In the genomic region with DNA sequence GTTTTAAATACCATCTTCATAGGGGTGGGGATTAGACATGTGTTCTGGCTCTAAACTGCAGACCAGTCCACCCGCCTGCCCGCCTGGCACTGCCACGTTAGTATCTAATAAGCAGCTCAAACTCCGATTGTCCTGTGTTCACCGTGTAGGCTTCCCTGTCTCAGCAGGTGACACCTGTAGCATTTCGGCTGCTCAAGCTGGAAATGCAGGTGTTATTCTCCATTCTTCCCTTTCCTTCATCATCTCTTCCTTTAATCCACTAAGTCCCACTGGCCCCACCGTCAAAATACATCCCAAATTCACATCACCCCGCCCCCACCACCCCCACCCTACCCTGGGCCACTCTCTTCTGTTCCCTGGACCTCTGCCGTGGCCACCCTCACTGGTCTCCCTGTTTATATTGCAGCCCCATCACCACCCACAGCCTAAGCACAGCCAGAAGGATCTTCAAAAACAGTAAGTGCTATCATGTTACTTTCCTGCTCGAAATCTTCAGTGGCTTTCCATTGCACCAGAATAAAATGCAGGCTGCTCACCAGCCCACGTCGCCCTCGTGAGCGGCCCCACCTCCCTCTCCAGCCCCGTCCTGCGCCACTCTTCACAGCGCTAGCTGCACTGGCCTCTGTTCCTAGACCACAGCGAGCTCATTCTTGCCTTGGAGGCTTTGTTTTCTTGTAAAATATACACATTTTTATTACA, we compare ENCODE assay signal across 16 cellular contexts.
DNase-seq lines count a peak whose midpoint lies in the region; ATAC-seq and TF ChIP-seq lines count a peak whose summit lies in the region.
"Had no signal": no experiment of that assay in that cellular context is flagged by ENCODE, and none has a peak within 500 bp of the region (broad histone marks: within the 10 kb centered on the region; RNA-seq: fewer than 3 reads in every experiment).

No MANE protein-coding gene starts in this region.

- H3K4me1 ChIP-seq in lower lobe of right lung (peaks cover 6% of the 10 kb centered on the region), testis (peaks cover 15% of the 10 kb centered on the region)

- H3K27me3 ChIP-seq in lower lobe of right lung (ENCODE audit: low read depth) (no peaks in the 10 kb centered on the region), testis (no peaks in the 10 kb centered on the region)
- H3K27me3 ChIP-seq: stomach had no signal

- TF ChIP-seq CTCF in brain (conservative IDR thresholded peaks at IDR 0.05) (no peak), lower lobe of right lung (IDR thresholded peaks at IDR 0.05) (no peak), testis (IDR thresholded peaks at IDR 0.05) (no peak)

- H3K4me3 ChIP-seq in lower lobe of right lung (no peak overlapping the region), testis (no peak overlapping the region)
- H3K4me3 ChIP-seq: GM23248, stomach had no signal

- peaks cover 2% of the 10 kb centered on the region for H3K27me3 Mint-ChIP-seq in brain

- H3K9me3 ChIP-seq in lower lobe of right lung (no peaks in the 10 kb centered on the region), testis (no peaks in the 10 kb centered on the region)
- H3K9me3 ChIP-seq: stomach had no signal

- H3K36me3 ChIP-seq in lower lobe of right lung, result no peaks in the 10 kb centered on the region
- H3K36me3 ChIP-seq in testis (ENCODE audit: low read depth, missing control alignments), result no peaks in the 10 kb centered on the region
- H3K36me3 ChIP-seq: stomach had no signal

- 46 to 66% methylated on average over 18 of the region's 18 CpGs for WGBS in testis, 2 donors

- peak overlapping the region in 2 of 5 experiments; percentile 55 to 61 for H3K4me3 Mint-ChIP-seq in brain
- H3K4me3 Mint-ChIP-seq: effector memory CD8-positive, alpha-beta T cell had no signal

- peaks cover 0 to 5% (median 0%) of the 10 kb centered on the region in 5 experiments for H3K9me3 Mint-ChIP-seq in brain
- H3K9me3 Mint-ChIP-seq: activated T-helper 2 cell treated with anti-CD3 and anti-CD28 coated beads, Interferon-gamma antibody, Interleukin-2, Interleukin-4, amounts not matched to agents 10 μg/mL and 5 μg/mL and 100 μg/mL, durations not matched to agents 14 hours and 24 hours and 36 hours; effector memory CD8-positive, alpha-beta T cell had no signal

- H3K4me1 Mint-ChIP-seq in brain, result peaks cover 54% of the 10 kb centered on the region

- no peaks in the 10 kb centered on the region for H3K36me3 Mint-ChIP-seq in brain

- H3K27ac ChIP-seq in lower lobe of right lung (no peak overlapping the region), testis (peak overlapping the region; percentile 26 to 73)
- H3K27ac ChIP-seq: GM23248 had no signal

- peak; percentile 40 to 70 for ATAC-seq in lower lobe of right lung
- ATAC-seq: effector memory CD8-positive, alpha-beta T cell had no signal

- peak; percentile 8 for DNase-seq in NCI-H2029 (lab: John Stamatoyannopoulos, UW)
- DNase-seq in NCI-H2029 treated with DMSO at 0.1 percent for 48 hours (lab: John Stamatoyannopoulos, UW), result no peak
- no peak for DNase-seq in lower lobe of right lung
- DNase-seq in testis, result peak; percentile 65
- DNase-seq in foreskin melanocyte, result no peak
- DNase-seq in EL, result no peak
- no peak for DNase-seq in cerebellar cortex (ENCODE audit: low spot score)
- DNase-seq: activated CD4-positive, alpha-beta T cell treated with anti-CD3 and anti-CD28 coated beads, Interleukin-2, amount 50 U/mL, for 1 hour; effector memory CD8-positive, alpha-beta T cell; GM23248; NCI-H1048; NCI-H774; SHP77 treated with DMSO at 0.1 percent for 48 hours; stomach had no signal

- peak overlapping the region in 4 of 5 experiments; percentile 60 to 92 (median 78) for H3K27ac Mint-ChIP-seq in brain
- H3K27ac Mint-ChIP-seq: activated T-helper 2 cell treated with anti-CD3 and anti-CD28 coated beads, Interferon-gamma antibody, Interleukin-2, Interleukin-4, amounts not matched to agents 10 μg/mL and 5 μg/mL and 100 μg/mL, durations not matched to agents 14 hours and 24 hours and 36 hours had no signal

- intact Hi-C loops in lower lobe of right lung (cut with DNase I), result no loop called here
- intact Hi-C loops in testis (cut with DNase I; ENCODE audit: low total_unique reads), result no loop called here

- no peak for TF ChIP-seq POLR2A in testis (IDR thresholded peaks at IDR 0.05)

Comparison
In these comparisons a context has a peak if more than half of its experiments do, and no peak if none do; other contexts are left out.
1. DNase-seq: peak in NCI-H2029 (single experiment) and testis (single experiment); none in NCI-H2029 treated with DMSO at 0.1 percent for 48 hours (single experiment), lower lobe of right lung (single experiment), foreskin melanocyte (single experiment), EL (single experiment) and cerebellar cortex (single experiment).